8 cellular contexts compared by ENCODE assay signal in the genomic region with DNA sequence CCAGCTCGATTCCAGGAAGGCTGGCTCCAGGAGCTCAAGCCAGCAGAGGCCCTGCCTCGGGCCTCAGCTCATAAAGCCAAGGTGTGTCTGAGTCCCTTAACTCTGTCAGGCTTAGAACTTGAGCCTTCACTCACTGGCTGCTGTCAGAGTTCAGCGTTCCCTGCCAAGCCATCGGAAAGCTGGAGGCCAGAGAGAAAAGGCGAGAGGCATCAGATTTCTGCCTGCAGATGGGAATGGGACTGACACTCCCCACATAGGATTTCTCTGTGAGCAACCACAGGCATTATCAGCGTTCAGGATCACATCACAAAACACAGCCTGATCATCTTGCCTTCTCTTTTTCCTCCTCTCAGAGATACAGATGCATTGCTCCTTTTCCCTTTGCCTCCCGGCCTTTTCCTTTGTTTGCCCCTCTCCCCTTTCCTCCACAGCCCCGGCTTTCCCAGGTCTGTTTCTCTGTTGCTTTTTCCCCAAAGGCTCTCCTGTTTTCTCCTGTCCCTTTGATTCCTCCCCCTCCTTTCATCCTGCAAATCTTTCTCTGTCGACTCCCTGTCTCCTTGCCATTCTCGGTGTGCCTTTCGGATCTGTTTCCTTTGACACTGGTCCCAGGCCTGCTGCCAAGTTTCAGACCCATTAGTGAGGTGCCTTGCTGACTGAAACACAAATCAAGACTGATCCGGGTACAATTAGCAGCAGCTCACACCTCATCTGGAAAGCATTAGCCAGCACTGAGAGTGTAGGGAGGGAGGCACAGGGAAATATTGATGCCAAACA. TPM values are rescaled to one million over a fixed set of nuclear protein-coding genes. Genes with fewer than 3 reads are reported as not detected.
DNase-seq lines count a peak whose midpoint lies in the region; ATAC-seq, FAIRE-seq and TF ChIP-seq lines count a peak whose summit lies in the region.

No MANE protein-coding gene starts in this region.

- H3K27ac ChIP-seq in astrocyte (ENCODE audit: low read depth, low read length) (no peak overlapping the region), kidney (ENCODE audit: low read depth in 2 of 2, low read length in 2 of 2) (no peak overlapping the region), tibial artery (peak overlapping the region; percentile 32 to 59), Karpas-422 (ENCODE audit: low read length) (no peak overlapping the region)

- H3K4me2 ChIP-seq in astrocyte (ENCODE audit: low read length) = peak overlapping the region; percentile 60
- H3K4me2 ChIP-seq in Karpas-422 (ENCODE audit: low read depth, low read length, poor library complexity, severe bottlenecking) = no peak overlapping the region

- H3K27ac Mint-ChIP-seq in astrocyte (ENCODE audit: unreplicated experiment) = no peak overlapping the region

- H3K36me3 ChIP-seq in astrocyte (ENCODE audit: insufficient read depth, low read length) = no peaks in the 10 kb centered on the region
- H3K36me3 ChIP-seq in kidney (ENCODE audit: control insufficient read depth in 1 of 2, insufficient read depth in 2 of 2, low read length in 2 of 2) = no peaks in the 10 kb centered on the region
- H3K36me3 ChIP-seq in tibial artery = no peaks in the 10 kb centered on the region
- H3K36me3 ChIP-seq in Karpas-422 (ENCODE audit: insufficient read depth, low read length) = no peaks in the 10 kb centered on the region

- H3K9me3 Mint-ChIP-seq in astrocyte (ENCODE audit: unreplicated experiment) = peaks cover 3% of the 10 kb centered on the region

- H3K4me3 ChIP-seq in astrocyte (ENCODE audit: insufficient read depth, low read depth, low read length) = no peak overlapping the region
- H3K4me3 ChIP-seq in kidney (ENCODE audit: low read length in 2 of 2) = no peak overlapping the region
- no peak overlapping the region for H3K4me3 ChIP-seq in tibial artery
- no peak overlapping the region for H3K4me3 ChIP-seq in Karpas-422 (ENCODE audit: low read length)

- no peaks in the 10 kb centered on the region for H3K79me2 ChIP-seq in astrocyte (ENCODE audit: insufficient read depth, low read length)
- H3K79me2 ChIP-seq in Karpas-422 (ENCODE audit: low read length) = no peaks in the 10 kb centered on the region

- FAIRE-seq in astrocyte (lab: Jason Lieb, UNC) = no peak
- no peak for FAIRE-seq in kidney (lab: Jason Lieb, UNC)

- no peaks in the 10 kb centered on the region for H3K27me3 Mint-ChIP-seq in astrocyte (ENCODE audit: low read depth, unreplicated experiment)

- H3K4me1 Mint-ChIP-seq in astrocyte (ENCODE audit: low read depth, unreplicated experiment) = peaks cover 5% of the 10 kb centered on the region

- H3K9ac ChIP-seq in astrocyte (ENCODE audit: low read length) (peak overlapping the region; percentile 19), kidney (ENCODE audit: low read length in 2 of 2) (peak overlapping the region in 1 of 2 donors; percentile 23), Karpas-422 (ENCODE audit: low read length) (no peak overlapping the region)

- H3K9me2 ChIP-seq in Karpas-422 (replicated peaks; ENCODE audit: insufficient read depth, low read length) = no peaks in the 10 kb centered on the region

- H2AFZ ChIP-seq in astrocyte (ENCODE audit: low read depth, low read length) (peak overlapping the region; percentile 58), Karpas-422 (ENCODE audit: low read length) (no peak overlapping the region)

- no peak overlapping the region for H3K4me3 Mint-ChIP-seq in astrocyte (ENCODE audit: unreplicated experiment)

- H3K27me3 ChIP-seq in astrocyte (ENCODE audit: insufficient read depth, low read length) (no peaks in the 10 kb centered on the region), tibial artery (no peaks in the 10 kb centered on the region), Karpas-422 (ENCODE audit: low read length) (no peaks in the 10 kb centered on the region)

- H3K4me1 ChIP-seq in astrocyte (ENCODE audit: insufficient read depth, low read length) = peaks cover 11% of the 10 kb centered on the region
- peaks cover 8% of the 10 kb centered on the region in 2 donors for H3K4me1 ChIP-seq in kidney (ENCODE audit: control insufficient read depth in 1 of 2, insufficient read depth in 1 of 2, low read depth in 1 of 2, low read length in 2 of 2)
- H3K4me1 ChIP-seq in tibial artery = peaks cover 0 to 28% (median 18%) of the 10 kb centered on the region in 4 donors
- H3K4me1 ChIP-seq in Karpas-422 (ENCODE audit: low read length) = no peaks in the 10 kb centered on the region

- no peak for ATAC-seq in GM18868 (IDR thresholded peaks at IDR 0.05; ENCODE audit: unreplicated experiment)
- ATAC-seq in GM18502 (IDR thresholded peaks at IDR 0.05; ENCODE audit: poor library complexity, unreplicated experiment) = no peak

- H4K20me1 ChIP-seq in astrocyte (ENCODE audit: insufficient read depth, low read length) = no peaks in the 10 kb centered on the region
- no peaks in the 10 kb centered on the region for H4K20me1 ChIP-seq in Karpas-422 (ENCODE audit: insufficient read depth, low read depth, low read length)

- intact Hi-C loops in kidney (cut with DNase I) = no loop called here
- intact Hi-C loops in tibial artery (cut with DNase I; ENCODE audit: low total_unique reads) = no loop called here

- TF ChIP-seq CTCF in astrocyte (IDR thresholded peaks at IDR 0.05; ENCODE audit: insufficient read depth, low read depth, low read length) (no peak), kidney (IDR thresholded peaks at IDR 0.05; ENCODE audit: borderline replicate concordance, extremely low read depth, insufficient read depth) (no peak), tibial artery (IDR thresholded peaks at IDR 0.05) (no peak)

- DNase-seq in NCI-H1048 (lab: John Stamatoyannopoulos, UW) (peak; percentile 85), astrocyte (ENCODE audit: low read depth) (peak; percentile 78), kidney (peak; percentile 76), tibial artery (peak; percentile 50 to 69), Karpas-422 (no peak), occipital lobe (lab: John Stamatoyannopoulos, UW) (no peak)

- no peaks in the 10 kb centered on the region for H3K36me3 Mint-ChIP-seq in astrocyte (ENCODE audit: low read depth, unreplicated experiment)

- no peaks in the 10 kb centered on the region for H3K9me3 ChIP-seq in astrocyte (ENCODE audit: insufficient read depth, low read depth, low read length)
- no peaks in the 10 kb centered on the region for H3K9me3 ChIP-seq in kidney (ENCODE audit: control insufficient read depth in 1 of 2, low read length in 2 of 2)
- H3K9me3 ChIP-seq in tibial artery = no peaks in the 10 kb centered on the region
- no peaks in the 10 kb centered on the region for H3K9me3 ChIP-seq in Karpas-422 (ENCODE audit: low read length)

RNA-seq across cellular contexts. Expression of a gene that starts 44.5 kb away (rescaled TPM):
- total RNA-seq in astrocyte (20.2 TPM in 2 replicates), kidney (22.2 TPM), occipital lobe (11.2 TPM)
- 6.1 TPM for polyA plus RNA-seq in kidney (ENCODE audit: insufficient read depth, low read depth, low replicate concordance)
- total RNA-seq in Karpas-422 (2014; rRNA removed; shearing (Covaris generic); ENCODE audit: low replicate concordance) = 0.04 and 0.47 TPM in 2 replicates

Comparison
In these comparisons a context has a peak if more than half of its experiments do, and no peak if none do; other contexts are left out.
1. DNase-seq: peak in NCI-H1048 (single experiment), astrocyte (single experiment), kidney (single experiment) and tibial artery (2 of 2); none in Karpas-422 (single experiment) and occipital lobe (single experiment).
2. H3K27ac ChIP-seq: peak in tibial artery (2 of 2); none in astrocyte (single experiment), kidney (0 of 2) and Karpas-422 (single experiment).